Comparison of ENCODE assay signal across 21 cellular contexts in genomic region chr9:13361076-13361475, GRCh38.
"Had no signal": no experiment of that assay in that cellular context is flagged by ENCODE, and none has a peak within 500 bp of the region (broad histone marks: within the 10 kb centered on the region; RNA-seq: fewer than 3 reads in every experiment).

No MANE protein-coding gene starts in this region.

- H3K27ac ChIP-seq: epithelial cell of prostate, psoas muscle, right lobe of liver, thoracic aorta had no signal

- H3K27me3 ChIP-seq: esophagus muscularis mucosa, right lobe of liver had no signal

- H3K36me3 ChIP-seq: esophagus muscularis mucosa, right lobe of liver, thoracic aorta had no signal

- ATAC-seq: effector memory CD8-positive, alpha-beta T cell; natural killer cell; psoas muscle; right lobe of liver; stimulated activated naive B cell treated with anti-CD40 and anti-IgM and Interleukin-4, amounts not matched to agents 10 μg/mL and 1 μg/mL and 100 μg/mL, for 72 hours; stimulated activated naive CD8-positive, alpha-beta T cell treated with anti-CD3 and anti-CD28 coated beads, Interleukin-15, amount 100 ng/mL, for 72 hours had no signal

- H3K4me1 ChIP-seq: right lobe of liver had no signal

- H3K9me3 ChIP-seq: esophagus muscularis mucosa, psoas muscle, right lobe of liver, thoracic aorta had no signal

- H3K4me3 ChIP-seq: esophagus muscularis mucosa, psoas muscle, right lobe of liver, skin epidermis, thoracic aorta had no signal

- DNase-seq: cerebellar nuclear complex; effector memory CD8-positive, alpha-beta T cell; foreskin melanocyte; head of caudate nucleus; hippocampal formation; kidney glomerular epithelial cell; mammary epithelial cell; natural killer cell; psoas muscle; retina; right lobe of liver; stimulated activated CD4-positive, alpha-beta T cell treated with anti-CD3 and anti-CD28 coated beads, Interleukin-2, amount 100 ng/mL, for 24 hours; stimulated activated CD4-positive, alpha-beta T cell treated with anti-CD3 and anti-CD28 coated beads, Interleukin-4, amount 100 ng/mL, for 4 hours; stimulated activated naive B cell treated with anti-CD40 and anti-IgM and Interleukin-4, amounts not matched to agents 10 μg/mL and 1 μg/mL and 100 μg/mL, for 72 hours; stimulated activated naive CD8-positive, alpha-beta T cell treated with anti-CD3 and anti-CD28 coated beads, Interleukin-15, amount 100 ng/mL, for 72 hours; substantia nigra; trophoblast cell had no signal
